In genomic region chr7:151705744-151706567, GRCh38 we compare ENCODE assay signal across 8 cellular contexts.
DNase-seq lines count a peak whose midpoint lies in the region; ATAC-seq and TF ChIP-seq lines count a peak whose summit lies in the region.

No MANE protein-coding gene starts in this region.

- H3K9me3 Mint-ChIP-seq in activated T-cell treated with anti-CD3 and anti-CD28 coated beads, Interleukin-2, amount 50 U/mL, for 4 hours, result no peaks in the 10 kb centered on the region

- TF ChIP-seq CTCF in spleen (IDR thresholded peaks at IDR 0.05 in 8 of 11, conservative IDR thresholded peaks at IDR 0.05 in 3 of 11), result peak in 10 of 11 experiments; percentile 12 to 58 (median 48)

- no peak overlapping the region for H3K4me3 Mint-ChIP-seq in activated T-cell treated with anti-CD3 and anti-CD28 coated beads, Interleukin-2, amount 50 U/mL, for 4 hours

- H3K27me3 ChIP-seq in right cardiac atrium (ENCODE audit: control insufficient read depth, insufficient read depth) (no peaks in the 10 kb centered on the region), spleen (replicated peaks in 1 of 7) (no peaks in the 10 kb centered on the region)

- H3K36me3 Mint-ChIP-seq in activated T-cell treated with anti-CD3 and anti-CD28 coated beads, Interleukin-2, amount 50 U/mL, for 4 hours (ENCODE audit: insufficient read depth), result peaks cover 13% of the 10 kb centered on the region

- peaks cover 5% of the 10 kb centered on the region for H3K4me1 Mint-ChIP-seq in activated T-cell treated with anti-CD3 and anti-CD28 coated beads, Interleukin-2, amount 50 U/mL, for 4 hours (ENCODE audit: low read depth)

- DNase-seq in GF-D8 (lab: John Stamatoyannopoulos, UW) (peak; percentile 23), Kasumi-1 (lab: John Stamatoyannopoulos, UW) (peak; percentile 50 to 58), right cardiac atrium (peak in 1 of 3 donors; percentile 72), spleen (no peak), SKM-1 treated with dmso at 0.1 percent for 144 hours (lab: John Stamatoyannopoulos, UW; ENCODE audit: unreplicated experiment) (no peak)
- DNase-seq in activated T-cell treated with anti-CD3 and anti-CD28 coated beads, Interleukin-2, amount 50 U/mL, for 4 hours, result no peak

- WGBS in right cardiac atrium, result 44% methylated on average over 10 of the region's 10 CpGs
- 48 to 60% (median 52%) methylated on average over 10 of the region's 10 CpGs for WGBS in spleen, 5 donors

- no peaks in the 10 kb centered on the region for H3K27me3 Mint-ChIP-seq in activated T-cell treated with anti-CD3 and anti-CD28 coated beads, Interleukin-2, amount 50 U/mL, for 4 hours (ENCODE audit: low read depth)

- intact Hi-C loops in right cardiac atrium (cut with DNase I) (no loop called here), spleen (cut with DNase I; ENCODE audit: low total_unique reads) (no loop called here)

- ATAC-seq in activated T-cell treated with anti-CD3 and anti-CD28 coated beads, Interleukin-2, amount 50 U/mL, for 4 hours, result peak; percentile 18 to 59
- ATAC-seq in right cardiac atrium (peak; percentile 27 to 35), GM18861 (IDR thresholded peaks at IDR 0.05; ENCODE audit: unreplicated experiment) (no peak), GM19351 (IDR thresholded peaks at IDR 0.05; ENCODE audit: unreplicated experiment) (no peak)

- TF ChIP-seq POLR2A in spleen (IDR thresholded peaks at IDR 0.05), result no peak

- H3K27ac ChIP-seq in right cardiac atrium (ENCODE audit: low read length) (peak overlapping the region; percentile 16), spleen (no peak overlapping the region)

- H3K4me1 ChIP-seq in right cardiac atrium (ENCODE audit: control insufficient read depth, insufficient read depth, low read length), result peaks cover 8% of the 10 kb centered on the region
- peaks cover 0 to 18% (median 10%) of the 10 kb centered on the region in 6 donors for H3K4me1 ChIP-seq in spleen

- H3K9me3 ChIP-seq in right cardiac atrium (ENCODE audit: control insufficient read depth, low read length) (no peaks in the 10 kb centered on the region), spleen (no peaks in the 10 kb centered on the region)

- peaks cover 0 to 18% (median 0%) of the 10 kb centered on the region in 6 donors for H3K36me3 ChIP-seq in spleen

- H3K4me3 ChIP-seq in right cardiac atrium (ENCODE audit: low read length) (no peak overlapping the region), spleen (no peak overlapping the region)

Comparison
In these comparisons a context has a peak if more than half of its experiments do, and no peak if none do; other contexts are left out.
1. DNase-seq: peak in GF-D8 (single experiment) and Kasumi-1 (2 of 2); none in activated T-cell treated with anti-CD3 and anti-CD28 coated beads, Interleukin-2, amount 50 U/mL, for 4 hours (single experiment), spleen (single experiment) and SKM-1 treated with dmso at 0.1 percent for 144 hours (single experiment).
2. ATAC-seq: peak in activated T-cell treated with anti-CD3 and anti-CD28 coated beads, Interleukin-2, amount 50 U/mL, for 4 hours (2 of 2) and right cardiac atrium (2 of 2); none in GM18861 (single experiment) and GM19351 (single experiment).